Comparison of ENCODE assay signal across 23 cellular contexts in the genomic region with DNA sequence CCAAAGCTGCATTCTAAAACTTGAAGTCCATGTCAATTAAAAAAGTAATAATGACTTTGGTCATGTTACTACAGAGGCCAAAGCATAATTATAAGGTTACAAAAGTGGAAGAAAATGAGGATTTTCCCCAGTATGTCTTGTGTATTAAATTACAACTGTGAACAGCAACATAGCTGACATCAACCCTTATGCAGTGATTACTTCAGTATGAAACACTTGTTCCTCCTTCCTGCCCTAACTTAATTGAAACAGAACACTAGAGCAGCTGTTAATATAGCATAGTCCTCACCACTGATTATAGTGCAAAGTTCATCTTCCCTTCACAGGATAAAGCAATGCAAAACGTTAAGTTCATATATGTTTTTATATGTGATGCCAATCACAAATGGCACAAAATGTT.
"Had no signal": no experiment of that assay in that cellular context is flagged by ENCODE, and none has a peak within 500 bp of the region (broad histone marks: within the 10 kb centered on the region; RNA-seq: fewer than 3 reads in every experiment).

No MANE protein-coding gene starts in this region.

- H3K36me3 ChIP-seq: colonic mucosa, prostate gland, right atrium auricular region, tibial nerve, uterus had no signal

- H3K9me3 Mint-ChIP-seq: activated T-helper 1 cell treated with anti-CD3 and anti-CD28 coated beads, Interleukin-12 subunit alpha, Interleukin-12 subunit beta, Interleukin-2, Interleukin-4 antibody, amounts not matched to agents 30 ng/mL and 10 ng/mL and 1 ng/mL, durations not matched to agents 14 hours and 24 hours and 36 hours; memory B cell; naive thymus-derived CD4-positive, alpha-beta T cell; stimulated activated naive CD8-positive, alpha-beta T cell treated with anti-CD3 and anti-CD28 coated beads, Interleukin-15, Interleukin-2, amounts not matched to agents 100 ng/mL and 50 ng/mL, for 24 hours had no signal

- H3K9me3 ChIP-seq: body of pancreas, colonic mucosa, prostate gland, right atrium auricular region, tibial nerve, uterus had no signal

- H3K4me1 ChIP-seq: body of pancreas, colonic mucosa, prostate gland, uterus had no signal

- H3K27ac Mint-ChIP-seq: activated naive CD8-positive, alpha-beta T cell; activated T-helper 1 cell treated with anti-CD3 and anti-CD28 coated beads, Interleukin-12 subunit alpha, Interleukin-12 subunit beta, Interleukin-2, Interleukin-4 antibody, amounts not matched to agents 30 ng/mL and 10 ng/mL and 1 ng/mL, durations not matched to agents 14 hours and 24 hours and 36 hours; memory B cell; naive thymus-derived CD4-positive, alpha-beta T cell; stimulated activated naive CD8-positive, alpha-beta T cell treated with anti-CD3 and anti-CD28 coated beads, Interleukin-15, Interleukin-2, amounts not matched to agents 100 ng/mL and 50 ng/mL, for 24 hours had no signal

- H3K27me3 ChIP-seq: body of pancreas, colonic mucosa, right atrium auricular region, tibial nerve, uterus had no signal

- H3K4me3 Mint-ChIP-seq: activated naive CD8-positive, alpha-beta T cell; activated T-helper 1 cell treated with anti-CD3 and anti-CD28 coated beads, Interleukin-12 subunit alpha, Interleukin-12 subunit beta, Interleukin-2, Interleukin-4 antibody, amounts not matched to agents 30 ng/mL and 10 ng/mL and 1 ng/mL, durations not matched to agents 14 hours and 24 hours and 36 hours; memory B cell; naive thymus-derived CD4-positive, alpha-beta T cell; stimulated activated naive CD8-positive, alpha-beta T cell treated with anti-CD3 and anti-CD28 coated beads, Interleukin-15, Interleukin-2, amounts not matched to agents 100 ng/mL and 50 ng/mL, for 24 hours had no signal

- H3K4me3 ChIP-seq: body of pancreas, colonic mucosa, prostate gland, right atrium auricular region, skin epidermis, tibial nerve, uterus had no signal

- DNase-seq: activated CD4-positive, alpha-beta T cell treated with anti-CD3 and anti-CD28 coated beads, Interleukin-2, amount 50 U/mL, for 48 hours; activated gamma-delta T cell treated with Interleukin-2 at 50 U/mL for 16 hours; activated T-cell treated with anti-CD3 and anti-CD28 coated beads for 4 hours; amniotic stem cell; body of pancreas; caudate nucleus; colonic mucosa; head of caudate nucleus; kidney glomerular epithelial cell; left ventricle myocardium superior; naive thymus-derived CD4-positive, alpha-beta T cell; stimulated activated CD4-positive, alpha-beta T cell treated with anti-CD3 and anti-CD28 coated beads, Interleukin-15, amount 100 ng/mL, for 24 hours; stimulated activated CD4-positive, alpha-beta T cell treated with anti-CD3 and anti-CD28 coated beads, Interleukin-2, amount 100 ng/mL, for 48 hours; T-helper 2 cell; uterus had no signal

- H3K27ac ChIP-seq: colonic mucosa, prostate gland, right atrium auricular region, tibial nerve, uterus had no signal

- H3K36me3 Mint-ChIP-seq: activated naive CD8-positive, alpha-beta T cell; memory B cell; naive thymus-derived CD4-positive, alpha-beta T cell had no signal

- ATAC-seq: body of pancreas; left ventricle myocardium superior; naive thymus-derived CD4-positive, alpha-beta T cell had no signal
